ENCODE assay signal across 19 cellular contexts in genomic region chr3:36373084-36373483, GRCh38. TPM values are rescaled to one million over a fixed set of nuclear protein-coding genes. Genes with fewer than 3 reads are reported as not detected.
DNase-seq lines count a peak whose midpoint lies in the region; ATAC-seq and TF ChIP-seq lines count a peak whose summit lies in the region.
"Had no signal": no experiment of that assay in that cellular context is flagged by ENCODE, and none has a peak within 500 bp of the region (broad histone marks: within the 10 kb centered on the region; RNA-seq: fewer than 3 reads in every experiment).

No MANE protein-coding gene starts in this region.

- H3K4me3 ChIP-seq in cardiac fibroblast (replicated peaks in 1 of 2; ENCODE audit: low read depth in 2 of 2, low read length in 2 of 2) (no peak overlapping the region), gastrocnemius medialis (no peak overlapping the region)
- no peak overlapping the region for H3K4me3 ChIP-seq in CD4-positive, alpha-beta memory T cell (ENCODE audit: low read length in 2 of 2)

- intact Hi-C loops in CD4-positive, alpha-beta memory T cell (cut with micrococcal nuclease): no loop called here
- intact Hi-C loops in gastrocnemius medialis (cut with DNase I; ENCODE audit: low total_unique reads): no loop called here

- POLR2A ChIA-PET in CD4-positive, alpha-beta memory T cell (lab: Charles Lee; ENCODE audit: partially characterized antibody): no interaction called here

- H3K36me3 Mint-ChIP-seq in CD4-positive, alpha-beta memory T cell: no peaks in the 10 kb centered on the region

- TF ChIP-seq CTCF in cardiac fibroblast (IDR thresholded peaks at IDR 0.05; ENCODE audit: low read depth, low read length): no peak
- no peak for TF ChIP-seq CTCF in gastrocnemius medialis (IDR thresholded peaks at IDR 0.05 in 4 of 5, conservative IDR thresholded peaks at IDR 0.05 in 1 of 5)

- no peak overlapping the region for H3K27ac Mint-ChIP-seq in CD4-positive, alpha-beta memory T cell

- H3K4me1 Mint-ChIP-seq in CD4-positive, alpha-beta memory T cell: no peaks in the 10 kb centered on the region

- H3K27me3 Mint-ChIP-seq in CD4-positive, alpha-beta memory T cell: peaks cover 0 to 2% of the 10 kb centered on the region in 2 donors

- CTCF ChIA-PET in CD4-positive, alpha-beta memory T cell (lab: Charles Lee; ENCODE audit: partially characterized antibody): no interaction called here

- DNase-seq in AG08395 (ENCODE audit: low spot score) (peak; percentile 59), NCI-H446 treated with DMSO at 0.1 percent for 48 hours (lab: John Stamatoyannopoulos, UW) (peak; percentile 42), cardiac fibroblast (ENCODE audit: low read depth in 2 of 2) (peak; percentile 36 to 67), kidney tubule cell (ENCODE audit: low spot score) (peak; percentile 83), gastrocnemius medialis (no peak), DMS79 (lab: John Stamatoyannopoulos, UW) (no peak)
- DNase-seq in CD4-positive, alpha-beta memory T cell: no peak
- DNase-seq: activated T-cell treated with anti-CD3 and anti-CD28 coated beads for 4 hours; AML-193; anterior cingulate cortex; DMS79 treated with DMSO at 0.1 percent for 48 hours; effector memory CD4-positive, alpha-beta T cell; Karpas-422; midbrain; NCI-H2029 treated with DMSO at 0.1 percent for 48 hours; NK-92 treated with Interleukin-12 subunit alpha and Interleukin-12 subunit beta, amount 100 ng/mL, for 24 hours had no signal

- no peak overlapping the region for H3K4me3 Mint-ChIP-seq in CD4-positive, alpha-beta memory T cell

- H3K4me1 ChIP-seq in CD4-positive, alpha-beta memory T cell (ENCODE audit: insufficient read depth, low read length): no peaks in the 10 kb centered on the region
- no peaks in the 10 kb centered on the region for H3K4me1 ChIP-seq in gastrocnemius medialis

- H3K9me3 Mint-ChIP-seq in CD4-positive, alpha-beta memory T cell: peaks cover 0 to 6% (median 0%) of the 10 kb centered on the region in 8 donors

- ATAC-seq in gastrocnemius medialis (no peak), GM19395 (IDR thresholded peaks at IDR 0.05; ENCODE audit: unreplicated experiment) (no peak)
- ATAC-seq: activated CD4-positive, CD25-positive, alpha-beta regulatory T cell treated with anti-CD3 and anti-CD28 coated beads, Interleukin-2, amount 50 U/mL, for 24 hours had no signal

- no peaks in the 10 kb centered on the region for H3K27me3 ChIP-seq in CD4-positive, alpha-beta memory T cell (ENCODE audit: insufficient read depth, low read length)
- no peaks in the 10 kb centered on the region for H3K27me3 ChIP-seq in gastrocnemius medialis

- H3K9me3 ChIP-seq in CD4-positive, alpha-beta memory T cell (ENCODE audit: control insufficient read depth in 1 of 2, low read length in 2 of 2): no peaks in the 10 kb centered on the region
- H3K9me3 ChIP-seq in gastrocnemius medialis: no peaks in the 10 kb centered on the region

- no peak overlapping the region for H3K27ac ChIP-seq in CD4-positive, alpha-beta memory T cell (ENCODE audit: low read depth, low read length)
- no peak overlapping the region for H3K27ac ChIP-seq in gastrocnemius medialis

- no peak for TF ChIP-seq POLR2A in gastrocnemius medialis (IDR thresholded peaks at IDR 0.05)

- in situ Hi-C loops in gastrocnemius medialis (cut with MboI; ENCODE audit: low sequenced_read_pairs in 4 of 4): no loop called here

- no peaks in the 10 kb centered on the region for H3K36me3 ChIP-seq in CD4-positive, alpha-beta memory T cell (ENCODE audit: insufficient read depth, low read length)
- no peaks in the 10 kb centered on the region for H3K36me3 ChIP-seq in gastrocnemius medialis

RNA-seq across cellular contexts. Expression of gene STAC, which starts 7.2 kb away (rescaled TPM):
- total RNA-seq in CD4-positive, alpha-beta memory T cell: not detected
- polyA plus RNA-seq in CD4-positive, alpha-beta memory T cell: not detected
- total RNA-seq in gastrocnemius medialis: 1 to 10 TPM in 3 of 4 donors, under 1 TPM in 1; 0.87 to 1.7 (median 1.6) TPM
- total RNA-seq: osteocyte had no signal

Comparison
In these comparisons a context has a peak if more than half of its experiments do, and no peak if none do; other contexts are left out.
1. DNase-seq: peak in AG08395 (single experiment), NCI-H446 treated with DMSO at 0.1 percent for 48 hours (single experiment), cardiac fibroblast (2 of 2) and kidney tubule cell (single experiment); none in CD4-positive, alpha-beta memory T cell (0 of 5), gastrocnemius medialis (0 of 2) and DMS79 (single experiment).